8 cellular contexts compared by ENCODE assay signal in the genomic region with DNA sequence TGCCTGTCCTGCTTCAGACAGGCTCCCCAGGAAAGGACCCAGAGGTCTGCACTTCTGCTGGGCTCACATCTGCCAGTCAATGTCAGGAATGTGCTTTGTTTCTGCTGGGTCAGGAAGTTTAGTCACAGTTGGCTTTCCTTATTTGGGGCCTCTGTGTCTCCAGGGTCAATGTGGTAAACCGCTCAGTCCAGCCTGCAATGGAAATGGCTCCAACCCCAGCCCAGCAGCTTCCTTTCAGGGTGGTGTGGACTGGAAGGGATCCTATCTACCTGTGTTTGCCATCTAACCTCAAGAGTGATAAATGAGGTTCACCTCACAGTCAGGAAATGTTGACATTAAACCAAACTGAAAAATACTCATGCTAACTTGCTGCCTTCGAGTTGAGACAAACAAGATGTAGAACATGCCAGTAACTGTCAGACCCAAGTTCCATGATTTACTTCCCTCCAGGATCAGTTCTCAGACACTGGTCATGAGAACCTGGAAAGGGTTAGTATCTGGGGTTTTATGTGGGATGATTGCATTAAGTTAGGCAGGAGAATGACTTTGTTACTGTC. TPM values are rescaled to one million over a fixed set of nuclear protein-coding genes. Genes with fewer than 3 reads are reported as not detected.
DNase-seq lines count a peak whose midpoint lies in the region; ATAC-seq and TF ChIP-seq lines count a peak whose summit lies in the region.

No MANE protein-coding gene starts in this region.

- H3K27ac ChIP-seq in ascending aorta: peak overlapping the region; percentile 56 to 66
- H3K27ac ChIP-seq in liver (ENCODE audit: low read depth in 1 of 2, low read length in 2 of 2): peak overlapping the region in 1 of 2 donors; percentile 27

- H3K4me3 Mint-ChIP-seq in IgD-negative memory B cell: no peak overlapping the region

- TF ChIP-seq RAD21 in liver (IDR thresholded peaks at IDR 0.05): no peak

- 34% methylated on average over 2 of the region's 2 CpGs for WGBS in liver

- H3K4me1 Mint-ChIP-seq in IgD-negative memory B cell: peaks cover 6 to 10% (median 7%) of the 10 kb centered on the region in 3 donors

- ATAC-seq in GM19395 (IDR thresholded peaks at IDR 0.05; ENCODE audit: unreplicated experiment) (no peak), HG02763 (IDR thresholded peaks at IDR 0.05; ENCODE audit: unreplicated experiment) (no peak)

- H3K27me3 Mint-ChIP-seq in IgD-negative memory B cell: no peaks in the 10 kb centered on the region

- no peaks in the 10 kb centered on the region for H3K9me3 ChIP-seq in ascending aorta
- no peaks in the 10 kb centered on the region for H3K9me3 ChIP-seq in liver (ENCODE audit: control insufficient read depth in 4 of 4, low read length in 3 of 4)

- DNase-seq in AG08396 (ENCODE audit: low spot score) (peak; percentile 63), ascending aorta (ENCODE audit: low spot score in 2 of 2) (no peak), GM20000 (ENCODE audit: low spot score) (no peak)
- DNase-seq in activated effector memory CD4-positive, alpha-beta T cell treated with anti-CD3 and anti-CD28 coated beads, Interleukin-2, amount 50 U/mL, for 16 hours: no peak

- peaks cover 45 to 61% of the 10 kb centered on the region in 2 donors for H3K36me3 ChIP-seq in ascending aorta
- peaks cover 20 to 41% (median 28%) of the 10 kb centered on the region in 4 donors for H3K36me3 ChIP-seq in liver (ENCODE audit: control insufficient read depth in 4 of 4, insufficient read depth in 3 of 4, low read depth in 1 of 4, low read length in 3 of 4)

- no peak for TF ChIP-seq CTCF in ascending aorta (IDR thresholded peaks at IDR 0.05)
- no peak for TF ChIP-seq CTCF in liver (IDR thresholded peaks at IDR 0.05; ENCODE audit: low read depth, low read length, missing input control)
- no peak for TF ChIP-seq CTCF in GM20000 (IDR thresholded peaks at IDR 0.05; ENCODE audit: extremely low read depth, missing control alignments)

- no peak overlapping the region for H3K9ac ChIP-seq in liver (ENCODE audit: low read depth in 1 of 2, low read length in 2 of 2)

- H3K4me3 ChIP-seq in ascending aorta: no peak overlapping the region
- no peak overlapping the region for H3K4me3 ChIP-seq in liver (ENCODE audit: low read depth in 1 of 3, low read length in 3 of 3)

- H3K9me3 Mint-ChIP-seq in IgD-negative memory B cell: no peaks in the 10 kb centered on the region

- intact Hi-C loops in ascending aorta (cut with DNase I): loop anchor here (2.0 to 5.0 kb wide), 2 partner anchors 129 to 149 kb away; no protein-coding TSS in a partner anchor

- peaks cover 9% of the 10 kb centered on the region for H3K36me3 Mint-ChIP-seq in IgD-negative memory B cell

- no peaks in the 10 kb centered on the region for H3K27me3 ChIP-seq in ascending aorta
- no peaks in the 10 kb centered on the region for H3K27me3 ChIP-seq in liver (ENCODE audit: control insufficient read depth in 4 of 4, insufficient read depth in 4 of 4, low read length in 3 of 4)

- peak overlapping the region in 2 of 3 donors; percentile 55 to 71 for H3K27ac Mint-ChIP-seq in IgD-negative memory B cell

- H3K4me1 ChIP-seq in ascending aorta (peaks cover 6 to 25% of the 10 kb centered on the region in 2 donors), liver (ENCODE audit: control insufficient read depth in 4 of 4, insufficient read depth in 4 of 4, low read length in 3 of 4) (peaks cover 0 to 29% (median 23%) of the 10 kb centered on the region in 4 donors)

TF ChIP-seq in liver, 16 proteins besides CTCF, POLR2A, EP300 and RAD21:
- TF ChIP-seq, protein P1, sequence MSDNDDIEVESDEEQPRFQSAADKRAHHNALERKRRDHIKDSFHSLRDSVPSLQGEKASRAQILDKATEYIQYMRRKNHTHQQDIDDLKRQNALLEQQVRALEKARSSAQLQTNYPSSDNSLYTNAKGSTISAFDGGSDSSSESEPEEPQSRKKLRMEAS (IDR thresholded peaks at IDR 0.05): no peak
- TF ChIP-seq, protein P2, sequence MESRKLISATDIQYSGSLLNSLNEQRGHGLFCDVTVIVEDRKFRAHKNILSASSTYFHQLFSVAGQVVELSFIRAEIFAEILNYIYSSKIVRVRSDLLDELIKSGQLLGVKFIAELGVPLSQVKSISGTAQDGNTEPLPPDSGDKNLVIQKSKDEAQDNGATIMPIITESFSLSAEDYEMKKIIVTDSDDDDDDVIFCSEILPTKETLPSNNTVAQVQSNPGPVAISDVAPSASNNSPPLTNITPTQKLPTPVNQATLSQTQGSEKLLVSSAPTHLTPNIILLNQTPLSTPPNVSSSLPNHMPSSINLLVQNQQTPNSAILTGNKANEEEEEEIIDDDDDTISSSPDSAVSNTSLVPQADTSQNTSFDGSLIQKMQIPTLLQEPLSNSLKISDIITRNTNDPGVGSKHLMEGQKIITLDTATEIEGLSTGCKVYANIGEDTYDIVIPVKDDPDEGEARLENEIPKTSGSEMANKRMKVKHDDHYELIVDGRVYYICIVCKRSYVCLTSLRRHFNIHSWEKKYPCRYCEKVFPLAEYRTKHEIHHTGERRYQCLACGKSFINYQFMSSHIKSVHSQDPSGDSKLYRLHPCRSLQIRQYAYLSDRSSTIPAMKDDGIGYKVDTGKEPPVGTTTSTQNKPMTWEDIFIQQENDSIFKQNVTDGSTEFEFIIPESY (IDR thresholded peaks at IDR 0.05): no peak
- TF ChIP-seq NR2F2 (IDR thresholded peaks at IDR 0.05) (peak; percentile 53), JUND (IDR thresholded peaks at IDR 0.05) (no peak)
- TF ChIP-seq, protein P3, sequence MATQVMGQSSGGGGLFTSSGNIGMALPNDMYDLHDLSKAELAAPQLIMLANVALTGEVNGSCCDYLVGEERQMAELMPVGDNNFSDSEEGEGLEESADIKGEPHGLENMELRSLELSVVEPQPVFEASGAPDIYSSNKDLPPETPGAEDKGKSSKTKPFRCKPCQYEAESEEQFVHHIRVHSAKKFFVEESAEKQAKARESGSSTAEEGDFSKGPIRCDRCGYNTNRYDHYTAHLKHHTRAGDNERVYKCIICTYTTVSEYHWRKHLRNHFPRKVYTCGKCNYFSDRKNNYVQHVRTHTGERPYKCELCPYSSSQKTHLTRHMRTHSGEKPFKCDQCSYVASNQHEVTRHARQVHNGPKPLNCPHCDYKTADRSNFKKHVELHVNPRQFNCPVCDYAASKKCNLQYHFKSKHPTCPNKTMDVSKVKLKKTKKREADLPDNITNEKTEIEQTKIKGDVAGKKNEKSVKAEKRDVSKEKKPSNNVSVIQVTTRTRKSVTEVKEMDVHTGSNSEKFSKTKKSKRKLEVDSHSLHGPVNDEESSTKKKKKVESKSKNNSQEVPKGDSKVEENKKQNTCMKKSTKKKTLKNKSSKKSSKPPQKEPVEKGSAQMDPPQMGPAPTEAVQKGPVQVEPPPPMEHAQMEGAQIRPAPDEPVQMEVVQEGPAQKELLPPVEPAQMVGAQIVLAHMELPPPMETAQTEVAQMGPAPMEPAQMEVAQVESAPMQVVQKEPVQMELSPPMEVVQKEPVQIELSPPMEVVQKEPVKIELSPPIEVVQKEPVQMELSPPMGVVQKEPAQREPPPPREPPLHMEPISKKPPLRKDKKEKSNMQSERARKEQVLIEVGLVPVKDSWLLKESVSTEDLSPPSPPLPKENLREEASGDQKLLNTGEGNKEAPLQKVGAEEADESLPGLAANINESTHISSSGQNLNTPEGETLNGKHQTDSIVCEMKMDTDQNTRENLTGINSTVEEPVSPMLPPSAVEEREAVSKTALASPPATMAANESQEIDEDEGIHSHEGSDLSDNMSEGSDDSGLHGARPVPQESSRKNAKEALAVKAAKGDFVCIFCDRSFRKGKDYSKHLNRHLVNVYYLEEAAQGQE (IDR thresholded peaks at IDR 0.05): no peak
- TF ChIP-seq, protein P4, sequence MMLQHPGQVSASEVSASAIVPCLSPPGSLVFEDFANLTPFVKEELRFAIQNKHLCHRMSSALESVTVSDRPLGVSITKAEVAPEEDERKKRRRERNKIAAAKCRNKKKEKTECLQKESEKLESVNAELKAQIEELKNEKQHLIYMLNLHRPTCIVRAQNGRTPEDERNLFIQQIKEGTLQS (IDR thresholded peaks at IDR 0.05): no peak
TF ChIP-seq in liver: peak in this region for 1.

RNA-seq across cellular contexts. Expression of a gene that starts 20.3 kb away (rescaled TPM):
- 728 TPM for polyA plus RNA-seq in IgD-negative memory B cell
- total RNA-seq in ascending aorta: 637 TPM
- total RNA-seq in liver: 100 to 1,000 TPM; 270 to 394 TPM
- 100 to 1,000 TPM; 365 to 499 TPM for polyA plus RNA-seq in liver

RNA-seq across cellular contexts. Expression of a gene that starts 40.8 kb away (rescaled TPM):
- polyA plus RNA-seq in IgD-negative memory B cell (24.9 TPM), liver (10 to 100 TPM in 1 of 2 donors, 1 to 10 TPM in 1; 9.8 to 12.6 TPM)
- total RNA-seq in ascending aorta (64.6 TPM), liver (10 to 100 TPM; 37.1 to 49.1 TPM)
